1 cellular context compared by ENCODE assay signal in the genomic region with DNA sequence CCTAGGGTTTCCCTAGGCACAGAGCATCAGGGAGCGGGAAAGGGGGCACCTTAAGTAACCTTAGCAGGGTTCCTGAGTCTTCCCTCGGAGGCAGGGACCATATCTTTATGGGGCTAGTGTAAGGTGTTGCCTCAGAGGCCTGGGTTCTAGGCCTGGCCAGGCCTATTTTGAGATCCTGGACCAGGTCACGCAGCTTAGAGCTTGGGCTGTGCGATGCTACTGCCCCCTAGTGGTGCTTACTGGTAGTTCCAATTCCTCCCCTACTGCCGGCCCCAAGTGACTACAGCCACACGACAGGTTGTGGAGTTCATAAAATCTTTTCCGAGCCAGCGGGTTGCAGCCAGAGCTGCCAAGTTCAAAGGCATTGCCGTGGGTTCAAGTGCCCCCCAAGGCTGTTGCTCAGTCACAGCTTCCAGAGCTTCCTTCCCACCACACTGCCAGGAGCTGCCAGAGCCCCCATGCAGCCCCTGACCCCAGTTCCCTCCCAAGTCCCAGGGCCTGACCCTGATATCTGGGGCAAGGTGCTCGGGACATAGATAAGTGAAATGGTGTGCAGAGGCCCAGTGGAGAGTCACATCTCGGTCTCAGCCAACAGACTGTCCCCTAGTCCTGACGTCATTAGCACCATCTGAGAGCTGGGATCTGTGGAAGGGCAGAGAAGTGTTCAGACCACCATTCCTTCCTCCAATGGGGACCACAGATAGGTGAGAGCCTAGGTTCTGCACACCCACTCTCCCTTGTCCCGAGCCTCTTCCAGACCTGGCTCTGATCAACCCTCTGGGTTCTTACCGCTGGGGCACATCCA.
TF ChIP-seq lines count a peak whose summit lies in the region.

No MANE protein-coding gene starts in this region.

TF ChIP-seq in HepG2, 621 proteins besides CTCF, POLR2A, EP300 and RAD21 (continues in another document):
- TF ChIP-seq, protein P1, sequence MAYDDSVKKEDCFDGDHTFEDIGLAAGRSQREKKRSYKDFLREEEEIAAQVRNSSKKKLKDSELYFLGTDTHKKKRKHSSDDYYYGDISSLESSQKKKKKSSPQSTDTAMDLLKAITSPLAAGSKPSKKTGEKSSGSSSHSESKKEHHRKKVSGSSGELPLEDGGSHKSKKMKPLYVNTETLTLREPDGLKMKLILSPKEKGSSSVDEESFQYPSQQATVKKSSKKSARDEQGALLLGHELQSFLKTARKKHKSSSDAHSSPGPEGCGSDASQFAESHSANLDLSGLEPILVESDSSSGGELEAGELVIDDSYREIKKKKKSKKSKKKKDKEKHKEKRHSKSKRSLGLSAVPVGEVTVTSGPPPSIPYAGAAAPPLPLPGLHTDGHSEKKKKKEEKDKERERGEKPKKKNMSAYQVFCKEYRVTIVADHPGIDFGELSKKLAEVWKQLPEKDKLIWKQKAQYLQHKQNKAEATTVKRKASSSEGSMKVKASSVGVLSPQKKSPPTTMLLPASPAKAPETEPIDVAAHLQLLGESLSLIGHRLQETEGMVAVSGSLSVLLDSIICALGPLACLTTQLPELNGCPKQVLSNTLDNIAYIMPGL (CRISPR knock-in tag; IDR thresholded peaks at IDR 0.05; ENCODE audit: borderline replicate concordance in 1 of 2, low read depth in 1 of 2): peak; percentile 38 to 73; a peak in 2 of 4 replicates
- TF ChIP-seq ZNF232 (CRISPR knock-in tag; IDR thresholded peaks at IDR 0.05; ENCODE audit: borderline replicate concordance) (no peak; the same call in 1 of the 2 replicates), ZBTB3 (CRISPR knock-in tag; IDR thresholded peaks at IDR 0.05; ENCODE audit: borderline replicate concordance, low read depth) (no peak), ZFP90 (CRISPR knock-in tag; IDR thresholded peaks at IDR 0.05; ENCODE audit: borderline replicate concordance) (no peak), SP4 (CRISPR knock-in tag; IDR thresholded peaks at IDR 0.05) (no peak), ZSCAN22 (CRISPR knock-in tag; IDR thresholded peaks at IDR 0.05) (no peak), SALL1 (CRISPR knock-in tag; IDR thresholded peaks at IDR 0.05) (peak; percentile 82), ZNF501 (CRISPR knock-in tag; IDR thresholded peaks at IDR 0.05) (peak; percentile 47; the same call in 1 of the 2 replicates), ZNF44 (CRISPR knock-in tag; IDR thresholded peaks at IDR 0.05) (0 out of 2 replicates have a peak, but pooled peaks have one; percentile 27), PHF8 (CRISPR knock-in tag; IDR thresholded peaks at IDR 0.05) (no peak; the same call in 1 of the 2 replicates), ZNF460 (CRISPR knock-in tag; IDR thresholded peaks at IDR 0.05; ENCODE audit: borderline replicate concordance) (no peak), ZNF33B (CRISPR knock-in tag; IDR thresholded peaks at IDR 0.05) (peak; percentile 52; the same call in 1 of the 2 replicates), NCOA1 (CRISPR knock-in tag; IDR thresholded peaks at IDR 0.05) (0 out of 2 replicates have a peak, but pooled peaks have one; percentile 35), FOXC1 (CRISPR knock-in tag; IDR thresholded peaks at IDR 0.05; ENCODE audit: borderline replicate concordance) (peak; percentile 58; the same call in 1 of the 2 replicates), TBX2 (CRISPR knock-in tag; IDR thresholded peaks at IDR 0.05; ENCODE audit: borderline replicate concordance) (peak; percentile 52; the same call in 1 of the 2 replicates), SMAD9 (CRISPR knock-in tag; IDR thresholded peaks at IDR 0.05) (no peak), ZNF775 (CRISPR knock-in tag; IDR thresholded peaks at IDR 0.05; ENCODE audit: borderline replicate concordance) (no peak), ZEB1 (IDR thresholded peaks at IDR 0.05; ENCODE audit: insufficient replicate concordance, low read depth) (peak; percentile 62), PPARG (CRISPR knock-in tag; conservative IDR thresholded peaks at IDR 0.05) (no peak), FOXK1 (CRISPR knock-in tag; IDR thresholded peaks at IDR 0.05; ENCODE audit: borderline replicate concordance, low read depth) (0 out of 2 replicates have a peak, but pooled peaks have one; percentile 13), HHEX (CRISPR knock-in tag; IDR thresholded peaks at IDR 0.05) (no peak), ZNF282 (IDR thresholded peaks at IDR 0.05; ENCODE audit: partially characterized antibody) (no peak), ATF7 (IDR thresholded peaks at IDR 0.05) (no peak), ATF7 (CRISPR knock-in tag; IDR thresholded peaks at IDR 0.05) (no peak), YEATS2 (CRISPR knock-in tag; IDR thresholded peaks at IDR 0.05; ENCODE audit: borderline replicate concordance) (peak; percentile 44; the same call in 1 of the 2 replicates), SATB2 (CRISPR knock-in tag; IDR thresholded peaks at IDR 0.05) (no peak), KLF9 (CRISPR knock-in tag; IDR thresholded peaks at IDR 0.05; ENCODE audit: low read depth) (no peak), ZNF782 (CRISPR knock-in tag; IDR thresholded peaks at IDR 0.05; ENCODE audit: borderline replicate concordance) (no peak), ZNF343 (CRISPR knock-in tag; IDR thresholded peaks at IDR 0.05) (no peak), ZNF589 (CRISPR knock-in tag; conservative IDR thresholded peaks at IDR 0.05) (no peak)
- TF ChIP-seq, protein P2, sequence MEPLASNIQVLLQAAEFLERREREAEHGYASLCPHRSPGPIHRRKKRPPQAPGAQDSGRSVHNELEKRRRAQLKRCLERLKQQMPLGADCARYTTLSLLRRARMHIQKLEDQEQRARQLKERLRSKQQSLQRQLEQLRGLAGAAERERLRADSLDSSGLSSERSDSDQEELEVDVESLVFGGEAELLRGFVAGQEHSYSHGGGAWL (CRISPR knock-in tag; IDR thresholded peaks at IDR 0.05): no peak
- TF ChIP-seq, protein P3, sequence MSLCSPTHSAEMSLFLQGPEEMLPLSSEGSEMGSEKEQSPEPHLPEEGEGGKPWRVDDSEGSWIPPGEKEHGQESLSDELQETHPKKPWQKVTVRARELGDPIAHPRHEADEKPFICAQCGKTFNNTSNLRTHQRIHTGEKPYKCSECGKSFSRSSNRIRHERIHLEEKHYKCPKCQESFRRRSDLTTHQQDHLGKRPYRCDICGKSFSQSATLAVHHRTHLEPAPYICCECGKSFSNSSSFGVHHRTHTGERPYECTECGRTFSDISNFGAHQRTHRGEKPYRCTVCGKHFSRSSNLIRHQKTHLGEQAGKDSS (CRISPR knock-in tag; IDR thresholded peaks at IDR 0.05; ENCODE audit: borderline replicate concordance, low read depth): peak; percentile 52; the same call in 1 of the 2 replicates
- TF ChIP-seq, protein P4, sequence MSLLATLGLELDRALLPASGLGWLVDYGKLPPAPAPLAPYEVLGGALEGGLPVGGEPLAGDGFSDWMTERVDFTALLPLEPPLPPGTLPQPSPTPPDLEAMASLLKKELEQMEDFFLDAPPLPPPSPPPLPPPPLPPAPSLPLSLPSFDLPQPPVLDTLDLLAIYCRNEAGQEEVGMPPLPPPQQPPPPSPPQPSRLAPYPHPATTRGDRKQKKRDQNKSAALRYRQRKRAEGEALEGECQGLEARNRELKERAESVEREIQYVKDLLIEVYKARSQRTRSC (CRISPR knock-in tag; IDR thresholded peaks at IDR 0.05; ENCODE audit: low read depth): no peak
- TF ChIP-seq, protein P5, sequence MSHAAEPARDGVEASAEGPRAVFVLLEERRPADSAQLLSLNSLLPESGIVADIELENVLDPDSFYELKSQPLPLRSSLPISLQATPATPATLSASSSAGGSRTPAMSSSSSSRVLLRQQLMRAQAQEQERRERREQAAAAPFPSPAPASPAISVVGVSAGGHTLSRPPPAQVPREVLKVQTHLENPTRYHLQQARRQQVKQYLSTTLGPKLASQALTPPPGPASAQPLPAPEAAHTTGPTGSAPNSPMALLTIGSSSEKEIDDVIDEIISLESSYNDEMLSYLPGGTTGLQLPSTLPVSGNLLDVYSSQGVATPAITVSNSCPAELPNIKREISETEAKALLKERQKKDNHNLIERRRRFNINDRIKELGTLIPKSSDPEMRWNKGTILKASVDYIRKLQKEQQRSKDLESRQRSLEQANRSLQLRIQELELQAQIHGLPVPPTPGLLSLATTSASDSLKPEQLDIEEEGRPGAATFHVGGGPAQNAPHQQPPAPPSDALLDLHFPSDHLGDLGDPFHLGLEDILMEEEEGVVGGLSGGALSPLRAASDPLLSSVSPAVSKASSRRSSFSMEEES (CRISPR knock-in tag; IDR thresholded peaks at IDR 0.05): peak; percentile 27; the same call in 1 of the 2 replicates
- TF ChIP-seq, protein P6, sequence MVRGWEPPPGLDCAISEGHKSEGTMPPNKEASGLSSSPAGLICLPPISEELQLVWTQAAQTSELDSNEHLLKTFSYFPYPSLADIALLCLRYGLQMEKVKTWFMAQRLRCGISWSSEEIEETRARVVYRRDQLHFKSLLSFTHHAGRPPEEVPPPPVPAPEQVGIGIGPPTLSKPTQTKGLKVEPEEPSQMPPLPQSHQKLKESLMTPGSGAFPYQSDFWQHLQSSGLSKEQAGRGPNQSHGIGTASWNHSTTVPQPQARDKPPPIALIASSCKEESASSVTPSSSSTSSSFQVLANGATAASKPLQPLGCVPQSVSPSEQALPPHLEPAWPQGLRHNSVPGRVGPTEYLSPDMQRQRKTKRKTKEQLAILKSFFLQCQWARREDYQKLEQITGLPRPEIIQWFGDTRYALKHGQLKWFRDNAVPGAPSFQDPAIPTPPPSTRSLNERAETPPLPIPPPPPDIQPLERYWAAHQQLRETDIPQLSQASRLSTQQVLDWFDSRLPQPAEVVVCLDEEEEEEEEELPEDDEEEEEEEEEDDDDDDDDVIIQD (CRISPR knock-in tag; IDR thresholded peaks at IDR 0.05; ENCODE audit: low read depth): 0 out of 2 replicates have a peak, but pooled peaks have one; percentile 50
- TF ChIP-seq, protein P7, sequence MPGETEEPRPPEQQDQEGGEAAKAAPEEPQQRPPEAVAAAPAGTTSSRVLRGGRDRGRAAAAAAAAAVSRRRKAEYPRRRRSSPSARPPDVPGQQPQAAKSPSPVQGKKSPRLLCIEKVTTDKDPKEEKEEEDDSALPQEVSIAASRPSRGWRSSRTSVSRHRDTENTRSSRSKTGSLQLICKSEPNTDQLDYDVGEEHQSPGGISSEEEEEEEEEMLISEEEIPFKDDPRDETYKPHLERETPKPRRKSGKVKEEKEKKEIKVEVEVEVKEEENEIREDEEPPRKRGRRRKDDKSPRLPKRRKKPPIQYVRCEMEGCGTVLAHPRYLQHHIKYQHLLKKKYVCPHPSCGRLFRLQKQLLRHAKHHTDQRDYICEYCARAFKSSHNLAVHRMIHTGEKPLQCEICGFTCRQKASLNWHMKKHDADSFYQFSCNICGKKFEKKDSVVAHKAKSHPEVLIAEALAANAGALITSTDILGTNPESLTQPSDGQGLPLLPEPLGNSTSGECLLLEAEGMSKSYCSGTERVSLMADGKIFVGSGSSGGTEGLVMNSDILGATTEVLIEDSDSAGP (CRISPR knock-in tag; IDR thresholded peaks at IDR 0.05; ENCODE audit: borderline replicate concordance): peak; percentile 55; the same call in 1 of the 2 replicates
- TF ChIP-seq, protein P8, sequence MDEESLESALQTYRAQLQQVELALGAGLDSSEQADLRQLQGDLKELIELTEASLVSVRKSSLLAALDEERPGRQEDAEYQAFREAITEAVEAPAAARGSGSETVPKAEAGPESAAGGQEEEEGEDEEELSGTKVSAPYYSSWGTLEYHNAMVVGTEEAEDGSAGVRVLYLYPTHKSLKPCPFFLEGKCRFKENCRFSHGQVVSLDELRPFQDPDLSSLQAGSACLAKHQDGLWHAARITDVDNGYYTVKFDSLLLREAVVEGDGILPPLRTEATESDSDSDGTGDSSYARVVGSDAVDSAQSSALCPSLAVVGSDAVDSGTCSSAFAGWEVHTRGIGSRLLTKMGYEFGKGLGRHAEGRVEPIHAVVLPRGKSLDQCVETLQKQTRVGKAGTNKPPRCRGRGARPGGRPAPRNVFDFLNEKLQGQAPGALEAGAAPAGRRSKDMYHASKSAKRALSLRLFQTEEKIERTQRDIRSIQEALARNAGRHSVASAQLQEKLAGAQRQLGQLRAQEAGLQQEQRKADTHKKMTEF (CRISPR knock-in tag; IDR thresholded peaks at IDR 0.05): peak; percentile 76
- TF ChIP-seq, protein P9, sequence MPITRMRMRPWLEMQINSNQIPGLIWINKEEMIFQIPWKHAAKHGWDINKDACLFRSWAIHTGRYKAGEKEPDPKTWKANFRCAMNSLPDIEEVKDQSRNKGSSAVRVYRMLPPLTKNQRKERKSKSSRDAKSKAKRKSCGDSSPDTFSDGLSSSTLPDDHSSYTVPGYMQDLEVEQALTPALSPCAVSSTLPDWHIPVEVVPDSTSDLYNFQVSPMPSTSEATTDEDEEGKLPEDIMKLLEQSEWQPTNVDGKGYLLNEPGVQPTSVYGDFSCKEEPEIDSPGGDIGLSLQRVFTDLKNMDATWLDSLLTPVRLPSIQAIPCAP (CRISPR knock-in tag; IDR thresholded peaks at IDR 0.05; ENCODE audit: low read depth): no peak
